In genomic region chr14:100398044-100398443, GRCh38 we compare ENCODE assay signal across 20 cellular contexts. TPM values are rescaled to one million over a fixed set of nuclear protein-coding genes. Genes with fewer than 3 reads are reported as not detected.
DNase-seq lines count a peak whose midpoint lies in the region; ATAC-seq and TF ChIP-seq lines count a peak whose summit lies in the region.
"Had no signal": no experiment of that assay in that cellular context is flagged by ENCODE, and none has a peak within 500 bp of the region (broad histone marks: within the 10 kb centered on the region; RNA-seq: fewer than 3 reads in every experiment).

No MANE protein-coding gene starts in this region.

- H3K9me3 ChIP-seq in esophagus squamous epithelium: no peaks in the 10 kb centered on the region
- H3K9me3 ChIP-seq: MG63, suprapubic skin had no signal

- peaks cover 53% of the 10 kb centered on the region for H3K4me1 Mint-ChIP-seq in chondrocyte (ENCODE audit: low read depth)
- peaks cover 13% of the 10 kb centered on the region for H3K4me1 Mint-ChIP-seq in activated T-cell treated with anti-CD3 and anti-CD28 coated beads, Interleukin-2, amount 50 U/mL, for 4 hours (ENCODE audit: low read depth)

- in situ Hi-C loops in GM13977 (cut with MboI; ENCODE audit: low pct_unique_long_range_greater_than_20kb, low sequenced_read_pairs, unreplicated experiment): no loop called here

- DNase-seq in HuH-7 (ENCODE audit: low spot score): peak; percentile 34
- DNase-seq in chondrocyte (ENCODE audit: low spot score): no peak
- no peak for DNase-seq in left lobe of liver (ENCODE audit: low spot score)
- peak; percentile 66 for DNase-seq in retina
- no peak for DNase-seq in GM13977 (ENCODE audit: low spot score)
- no peak for DNase-seq in activated T-cell treated with anti-CD3 and anti-CD28 coated beads, Interleukin-2, amount 50 U/mL, for 4 hours
- no peak for DNase-seq in esophagus squamous epithelium (lab: John Stamatoyannopoulos, UW)
- DNase-seq: activated CD4-positive, alpha-beta T cell treated with anti-CD3 and anti-CD28 coated beads, Interleukin-2, amount 50 U/mL, for 4 hours; activated naive CD8-positive, alpha-beta T cell treated with anti-CD3 and anti-CD28 coated beads, Interleukin-2, amount 10 ng/mL, durations not matched to agents 7 days and 5 days; activated T-cell treated with anti-CD3 and anti-CD28 coated beads, Interleukin-2, amount 50 U/mL, for 24 hours; effector CD8-positive, alpha-beta T cell; foreskin fibroblast; MG63; NCI-H1930; NCI-H524 treated with DMSO at 0.1 percent for 48 hours; OCI-M1; stimulated activated CD4-positive, alpha-beta T cell treated with anti-CD3 and anti-CD28 coated beads, Interleukin-4, amount 100 ng/mL, for 24 hours; stimulated activated CD8-positive, alpha-beta memory T cell treated with anti-CD3 and anti-CD28 coated beads, Interleukin-4, amount 100 ng/mL, for 48 hours had no signal

- no peaks in the 10 kb centered on the region for H3K27me3 Mint-ChIP-seq in chondrocyte (ENCODE audit: low read depth)
- H3K27me3 Mint-ChIP-seq in activated T-cell treated with anti-CD3 and anti-CD28 coated beads, Interleukin-2, amount 50 U/mL, for 4 hours (ENCODE audit: low read depth): no peaks in the 10 kb centered on the region
- H3K27me3 Mint-ChIP-seq: activated naive CD8-positive, alpha-beta T cell treated with anti-CD3 and anti-CD28 coated beads, Interleukin-2, amount 10 ng/mL, durations not matched to agents 7 days and 5 days; activated T-cell treated with anti-CD3 and anti-CD28 coated beads, Interleukin-2, amount 50 U/mL, for 24 hours had no signal

- no peak overlapping the region for H3K27ac ChIP-seq in esophagus squamous epithelium
- H3K27ac ChIP-seq: SK-N-MC, suprapubic skin had no signal

- intact Hi-C loops in esophagus squamous epithelium (cut with DNase I): no loop called here

- H3K36me3 Mint-ChIP-seq in chondrocyte (ENCODE audit: low read depth): peaks cover 7% of the 10 kb centered on the region
- H3K36me3 Mint-ChIP-seq in activated T-cell treated with anti-CD3 and anti-CD28 coated beads, Interleukin-2, amount 50 U/mL, for 4 hours (ENCODE audit: insufficient read depth): peaks cover 14% of the 10 kb centered on the region

- no peak for TF ChIP-seq POLR2A in esophagus squamous epithelium (IDR thresholded peaks at IDR 0.05)

- no peak overlapping the region for H3K4me3 Mint-ChIP-seq in chondrocyte (ENCODE audit: unreplicated experiment)
- H3K4me3 Mint-ChIP-seq in activated T-cell treated with anti-CD3 and anti-CD28 coated beads, Interleukin-2, amount 50 U/mL, for 4 hours: no peak overlapping the region
- H3K4me3 Mint-ChIP-seq: activated naive CD8-positive, alpha-beta T cell treated with anti-CD3 and anti-CD28 coated beads, Interleukin-2, amount 10 ng/mL, durations not matched to agents 7 days and 5 days; activated T-cell treated with anti-CD3 and anti-CD28 coated beads, Interleukin-2, amount 50 U/mL, for 24 hours had no signal

- H3K4me1 ChIP-seq in esophagus squamous epithelium: peaks cover 0 to 37% (median 0%) of the 10 kb centered on the region in 3 donors
- H3K4me1 ChIP-seq: suprapubic skin had no signal

- WGBS in esophagus squamous epithelium, 2 donors: 52 to 82% methylated on average over 5 to 6 of the region's 6 CpGs

- peak; percentile 66 for ATAC-seq in left lobe of liver
- no peak for ATAC-seq in activated T-cell treated with anti-CD3 and anti-CD28 coated beads, Interleukin-2, amount 50 U/mL, for 4 hours

- no peaks in the 10 kb centered on the region for H3K9me3 Mint-ChIP-seq in chondrocyte (ENCODE audit: low read depth)
- no peaks in the 10 kb centered on the region for H3K9me3 Mint-ChIP-seq in activated T-cell treated with anti-CD3 and anti-CD28 coated beads, Interleukin-2, amount 50 U/mL, for 4 hours
- H3K9me3 Mint-ChIP-seq: activated naive CD8-positive, alpha-beta T cell treated with anti-CD3 and anti-CD28 coated beads, Interleukin-2, amount 10 ng/mL, durations not matched to agents 7 days and 5 days; activated T-cell treated with anti-CD3 and anti-CD28 coated beads, Interleukin-2, amount 50 U/mL, for 24 hours had no signal

- H3K36me3 ChIP-seq in esophagus squamous epithelium: no peaks in the 10 kb centered on the region
- H3K36me3 ChIP-seq: MG63, suprapubic skin had no signal

- TF ChIP-seq CTCF in chondrocyte (IDR thresholded peaks at IDR 0.05): no peak
- no peak for TF ChIP-seq CTCF in GM13977 (IDR thresholded peaks at IDR 0.05; ENCODE audit: extremely low read depth, insufficient read depth, missing control alignments)
- TF ChIP-seq CTCF in esophagus squamous epithelium (IDR thresholded peaks at IDR 0.05): no peak

- H3K27ac Mint-ChIP-seq in chondrocyte (ENCODE audit: unreplicated experiment): peak overlapping the region; percentile 17
- H3K27ac Mint-ChIP-seq: activated naive CD8-positive, alpha-beta T cell treated with anti-CD3 and anti-CD28 coated beads, Interleukin-2, amount 10 ng/mL, durations not matched to agents 7 days and 5 days; activated T-cell treated with anti-CD3 and anti-CD28 coated beads, Interleukin-2, amount 50 U/mL, for 24 hours had no signal

- no peaks in the 10 kb centered on the region for H3K27me3 ChIP-seq in esophagus squamous epithelium
- H3K27me3 ChIP-seq: MG63, suprapubic skin had no signal

- H3K4me3 ChIP-seq in esophagus squamous epithelium: no peak overlapping the region
- H3K4me3 ChIP-seq: MG63, suprapubic skin had no signal

RNA-seq across cellular contexts. Expression of gene WDR25, which starts 21.8 kb away (rescaled TPM):
- 11.4 to 15.7 TPM (median 14.5 TPM) in 3 replicates for total RNA-seq in chondrocyte
- 5.0 TPM for total RNA-seq in left lobe of liver
- total RNA-seq in activated T-cell treated with anti-CD3 and anti-CD28 coated beads, Interleukin-2, amount 50 U/mL, for 4 hours: 10 to 100 TPM in 2 of 3 donors, 1 to 10 TPM in 1; 9.2 to 11.7 (median 10.1) TPM
- total RNA-seq in esophagus squamous epithelium: 1 to 10 TPM; 2.4 to 6.1 (median 4.7) TPM

Comparison
In these comparisons a context has a peak if more than half of its experiments do, and no peak if none do; other contexts are left out.
1. DNase-seq: peak in HuH-7 (single experiment) and retina (single experiment); none in chondrocyte (single experiment), left lobe of liver (single experiment), GM13977 (single experiment), activated T-cell treated with anti-CD3 and anti-CD28 coated beads, Interleukin-2, amount 50 U/mL, for 4 hours (single experiment) and esophagus squamous epithelium (single experiment).